8 cellular contexts compared by ENCODE assay signal in the genomic region with DNA sequence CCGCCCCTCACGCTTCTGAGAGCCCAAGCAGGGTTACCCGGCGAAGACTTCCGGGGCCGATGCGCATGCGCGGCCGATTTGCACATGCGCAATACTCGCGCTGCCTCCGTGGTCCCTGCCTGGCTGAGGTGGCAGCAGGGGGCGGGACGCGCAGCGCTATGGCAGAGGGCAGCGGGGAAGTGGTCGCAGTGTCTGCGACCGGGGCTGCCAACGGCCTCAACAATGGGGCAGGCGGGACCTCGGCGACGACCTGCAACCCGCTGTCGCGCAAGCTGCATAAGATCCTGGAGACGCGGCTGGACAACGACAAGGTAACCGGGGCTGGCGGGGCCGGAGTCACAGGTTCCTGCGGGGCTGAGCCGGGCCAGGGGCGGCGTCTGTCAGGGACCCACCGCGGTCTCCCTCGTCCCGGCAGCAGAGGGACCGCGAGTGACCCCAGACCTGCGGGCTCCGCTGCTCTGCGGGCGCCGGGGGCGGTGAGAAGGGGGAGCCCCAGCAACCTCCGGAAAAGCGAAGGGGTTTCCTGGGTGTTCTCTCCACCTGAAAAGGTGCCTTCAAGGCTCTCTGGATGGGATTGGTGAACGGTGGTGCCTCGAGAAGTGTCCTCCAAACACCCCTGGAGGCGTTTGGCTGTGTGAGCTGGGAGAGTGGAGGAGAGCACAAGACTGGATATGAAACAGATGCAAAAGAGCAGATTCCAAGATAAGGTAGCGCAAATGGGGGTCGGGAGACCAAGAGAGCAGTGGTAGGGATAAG. TPM values are rescaled to one million over a fixed set of nuclear protein-coding genes. Genes with fewer than 3 reads are reported as not detected.
DNase-seq lines count a peak whose midpoint lies in the region; ATAC-seq and TF ChIP-seq lines count a peak whose summit lies in the region.

COG6 (plus strand) TSS at position 94 of the 756 bp plus-strand sequence; CDS start at position 159, 65 bp downstream.

- H3K36me3 ChIP-seq in right lobe of liver, result peaks cover 0 to 3% (median 0%) of the 10 kb centered on the region in 4 donors

- POLR2A ChIA-PET in CD4-positive, alpha-beta T cell (lab: Charles Lee), result interaction anchor here (1.3 kb wide), 1 partner anchor 14 kb away, joined by 4 read pairs; no protein-coding TSS in a partner anchor

- H3K27ac Mint-ChIP-seq in CD4-positive, alpha-beta T cell, result peak within 1 kb of the TSS; percentile 89

- peaks cover 0 to 4% (median 0%) of the 10 kb centered on the region in 4 donors for H3K4me1 ChIP-seq in right lobe of liver

- TF ChIP-seq POLR2A in right lobe of liver (IDR thresholded peaks at IDR 0.05), result peak; percentile 65

- H3K4me1 Mint-ChIP-seq in CD4-positive, alpha-beta T cell (ENCODE audit: low read depth), result peaks cover 39% of the 10 kb centered on the region

- H3K9me3 ChIP-seq in CD4-positive, alpha-beta T cell (ENCODE audit: control insufficient read depth, low read length), result no peaks in the 10 kb centered on the region
- no peaks in the 10 kb centered on the region for H3K9me3 ChIP-seq in right lobe of liver

- peak; percentile 90 for ATAC-seq in CD4-positive, alpha-beta T cell (ENCODE audit: poor library complexity)
- ATAC-seq in GM19351 (IDR thresholded peaks at IDR 0.05; ENCODE audit: unreplicated experiment), result peak; percentile 87
- ATAC-seq in HG03520 (IDR thresholded peaks at IDR 0.05; ENCODE audit: unreplicated experiment), result peak; percentile 90
- ATAC-seq in right lobe of liver, result peak; percentile 96 to 98 (median 98)

- peaks cover 2% of the 10 kb centered on the region for H3K9me3 Mint-ChIP-seq in CD4-positive, alpha-beta T cell

- H3K27me3 Mint-ChIP-seq in CD4-positive, alpha-beta T cell, result no peaks in the 10 kb centered on the region

- no peaks in the 10 kb centered on the region for H3K27me3 ChIP-seq in CD4-positive, alpha-beta T cell (ENCODE audit: control insufficient read depth, insufficient read depth, low read length)
- no peaks in the 10 kb centered on the region for H3K27me3 ChIP-seq in right lobe of liver

- CTCF ChIA-PET in CD4-positive, alpha-beta T cell (lab: Charles Lee), result interaction anchor here (1.0 kb wide), 1 partner anchor 40 kb away, joined by 4 read pairs; no protein-coding TSS in a partner anchor

- H3K27ac ChIP-seq in CD4-positive, alpha-beta T cell (ENCODE audit: low read depth, low read length), result peak within 1 kb of the TSS; percentile 48
- H3K27ac ChIP-seq in right lobe of liver, result peak within 1 kb of the TSS; percentile 37 to 54 (median 54)

- peak within 1 kb of the TSS; percentile 99 for H3K4me3 Mint-ChIP-seq in CD4-positive, alpha-beta T cell

- peak; percentile 86 to 98 (median 94) for DNase-seq in CD4-positive, alpha-beta T cell
- DNase-seq in NCI-H748 (lab: John Stamatoyannopoulos, UW; ENCODE audit: unreplicated experiment), result peak; percentile 92
- peak; percentile 92 for DNase-seq in activated CD4-positive, alpha-beta T cell treated with anti-CD3 and anti-CD28 coated beads, Interleukin-2, amount 50 U/mL, for 4 hours
- DNase-seq in dermis microvascular lymphatic vessel endothelial cell (ENCODE audit: low read depth in 2 of 2), result peak; percentile 82 to 89
- DNase-seq in right lobe of liver, result peak; percentile 90 to 92 (median 91)
- peak; percentile 96 for DNase-seq in stimulated activated CD4-positive, alpha-beta T cell treated with anti-CD3 and anti-CD28 coated beads, Interleukin-4, amount 100 ng/mL, for 24 hours

- intact Hi-C loops in CD4-positive, alpha-beta T cell (cut with DNase I, micrococcal nuclease), result loop anchor here in 1 of 2 experiments (5.0 kb wide), 1 partner anchor 618 kb away; the partner anchor contains the start of genes NHLRC3 and PROSER1
- intact Hi-C loops in right lobe of liver (cut with DNase I), result no loop called here

- peaks cover 27% of the 10 kb centered on the region for H3K36me3 Mint-ChIP-seq in CD4-positive, alpha-beta T cell (ENCODE audit: low read depth)

- peak within 1 kb of the TSS; percentile 82 to 96 (median 93) for H3K4me3 ChIP-seq in right lobe of liver

- WGBS in right lobe of liver (ENCODE audit: insufficient coverage, low coverage, low lambda C conversion rate, missing lambda C conversion rate), result under 1% methylated on average over 29 of the region's 59 CpGs

- TF ChIP-seq CTCF in CD4-positive, alpha-beta T cell (IDR thresholded peaks at IDR 0.05), result peak; percentile 15
- no peak for TF ChIP-seq CTCF in right lobe of liver (IDR thresholded peaks at IDR 0.05)

RNA-seq across cellular contexts. Expression of gene COG6, which starts in this region (rescaled TPM):
- 10 to 100 TPM; 13.8 to 16.0 TPM for total RNA-seq in CD4-positive, alpha-beta T cell
- total RNA-seq in dermis microvascular lymphatic vessel endothelial cell, result 14.0 and 16.8 TPM in 2 replicates
- 10 to 100 TPM in 4 of 6 experiments, 1 to 10 TPM in 2; 8.6 to 15.2 (median 12.2) TPM for total RNA-seq in right lobe of liver

Comparison
In these comparisons a context has a peak if more than half of its experiments do, and no peak if none do; other contexts are left out.
1. Peak in every context shown above with its lines: DNase-seq, ATAC-seq, H3K4me3 ChIP-seq and H3K27ac ChIP-seq.